Comparison of ENCODE assay signal across 29 cellular contexts in the genomic region with DNA sequence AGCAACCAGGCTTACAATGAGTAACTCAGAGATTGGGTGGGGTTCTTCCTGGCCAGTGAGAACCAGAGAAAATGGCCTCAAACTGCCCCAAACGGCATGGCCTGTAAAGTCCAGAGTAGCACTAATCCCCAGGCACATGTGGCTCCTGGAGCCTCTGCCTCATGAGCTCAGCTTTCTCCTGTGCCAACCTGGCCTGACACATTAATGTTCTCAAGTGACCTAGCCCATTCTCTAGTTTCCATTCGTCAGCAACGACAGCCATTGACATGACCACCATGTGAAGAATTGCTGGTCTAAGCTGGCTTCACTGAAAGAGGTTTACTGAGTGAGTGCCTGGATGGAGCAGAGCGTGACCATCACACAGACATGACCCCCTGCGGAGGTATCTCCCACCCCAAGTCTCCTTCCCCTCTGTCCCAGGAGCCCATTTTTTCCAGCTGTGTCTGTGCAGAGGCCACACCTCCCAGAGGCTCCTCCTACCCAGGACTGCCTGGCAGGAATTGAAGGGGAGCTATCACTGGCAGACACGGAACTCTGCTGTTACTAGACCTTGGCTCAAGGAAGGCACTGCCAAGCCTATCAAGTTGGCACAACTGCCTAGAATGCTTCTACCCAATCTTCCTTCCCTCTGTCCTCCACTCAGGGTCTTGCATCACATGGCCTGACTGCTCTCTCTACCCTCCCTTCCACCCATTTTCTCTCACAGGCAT. TPM values are rescaled to one million over a fixed set of nuclear protein-coding genes. Genes with fewer than 3 reads are reported as not detected.
DNase-seq lines count a peak whose midpoint lies in the region; ATAC-seq, FAIRE-seq and TF ChIP-seq lines count a peak whose summit lies in the region.
"Had no signal": no experiment of that assay in that cellular context is flagged by ENCODE, and none has a peak within 500 bp of the region (broad histone marks: within the 10 kb centered on the region; RNA-seq: fewer than 3 reads in every experiment).

No MANE protein-coding gene starts in this region.

- POLR2A ChIA-PET in H1 (lab: Charles Lee; ENCODE audit: partially characterized antibody): no interaction called here

- no peaks in the 10 kb centered on the region for H4K20me1 ChIP-seq in H1 (replicated peaks in 1 of 2; ENCODE audit: control insufficient read depth in 1 of 2, insufficient read depth in 2 of 2, low read length in 2 of 2)
- H4K20me1 ChIP-seq in neural progenitor cell (ENCODE audit: low read depth): no peaks in the 10 kb centered on the region

- peak overlapping the region; percentile 80 for H2BK20ac ChIP-seq in H1 (ENCODE audit: low read length)

- H3K36me3 ChIP-seq in H1 (ENCODE audit: control insufficient read depth in 2 of 4, insufficient read depth in 4 of 4, low read length in 3 of 4) (peaks cover 0 to 4% (median 0%) of the 10 kb centered on the region in 4 experiments; a peak in 1 of 8 replicates), neural progenitor cell (no peaks in the 10 kb centered on the region), skeletal muscle tissue (ENCODE audit: control insufficient read depth in 3 of 3, insufficient read depth in 3 of 3, low read length in 3 of 3) (no peaks in the 10 kb centered on the region), right lobe of liver (no peaks in the 10 kb centered on the region)
- H3K36me3 ChIP-seq: BE2C, Peyer's patch, SJCRH30 had no signal

- ATAC-seq in right lobe of liver: no peak
- no peak for ATAC-seq in HG02981 (IDR thresholded peaks at IDR 0.05; ENCODE audit: unreplicated experiment)
- ATAC-seq: HCT116 had no signal

- no peak overlapping the region for H3K14ac ChIP-seq in H1 (ENCODE audit: insufficient read length)

- H3K27me3 ChIP-seq in H1 (replicated peaks in 1 of 4; ENCODE audit: control insufficient read depth in 3 of 4, extremely low read depth in 1 of 4, insufficient read depth in 3 of 4, low read length in 3 of 4): no peaks in the 10 kb centered on the region
- H3K27me3 ChIP-seq in neural progenitor cell: no peaks in the 10 kb centered on the region
- no peaks in the 10 kb centered on the region for H3K27me3 ChIP-seq in skeletal muscle tissue (ENCODE audit: control insufficient read depth in 3 of 3, insufficient read depth in 3 of 3, low read length in 3 of 3)
- no peaks in the 10 kb centered on the region for H3K27me3 ChIP-seq in right lobe of liver
- H3K27me3 ChIP-seq: BE2C, Peyer's patch, SJCRH30 had no signal

- no peak for TF ChIP-seq EP300 in H1 (IDR thresholded peaks at IDR 0.05; ENCODE audit: borderline replicate concordance in 1 of 2, low read depth in 2 of 2, low read length in 2 of 2)

- H2BK12ac ChIP-seq in H1 (ENCODE audit: low read depth, low read length): peak overlapping the region; percentile 82; the same call in 1 of the 2 replicates

- H2BK120ac ChIP-seq in H1 (replicated peaks; ENCODE audit: low read depth, low read length): no peak overlapping the region

- peaks cover 2% of the 10 kb centered on the region for H3K36me3 Mint-ChIP-seq in neural progenitor cell
- H3K36me3 Mint-ChIP-seq: CD8-positive, alpha-beta memory T cell had no signal

- DNase-seq in activated effector memory CD4-positive, alpha-beta T cell treated with anti-CD3 and anti-CD28 coated beads, Interleukin-2, amount 50 U/mL, for 16 hours: peak; percentile 24
- DNase-seq in activated effector memory CD4-positive, alpha-beta T cell treated with Interleukin-2 at 50 U/mL for 16 hours: no peak
- no peak for DNase-seq in H1 (ENCODE audit: low read depth in 1 of 2, low spot score in 2 of 2)
- DNase-seq in neural progenitor cell (ENCODE audit: low spot score): no peak
- no peak for DNase-seq in right lobe of liver
- DNase-seq: 8988T; ACHN; BE2C; CD8-positive, alpha-beta memory T cell; DMS79 treated with DMSO at 0.1 percent for 48 hours; GF-D8; GOT3; NCI-H1092 treated with DMSO at 0.1 percent for 48 hours; NCI-H1436; NCI-H187; NCI-H2081 treated with DMSO at 0.1 percent for 48 hours; NCI-H2171; NCI-H226; NCI-H510A; NCI-H69; Peyer's patch; SJCRH30 had no signal

- peak overlapping the region; percentile 75 for H4K91ac ChIP-seq in H1 (replicated peaks; ENCODE audit: insufficient read length, low read length)

- CTCF ChIA-PET in H1 (lab: Charles Lee; ENCODE audit: partially characterized antibody): no interaction called here

- 0 out of 2 replicates have a peak overlapping the region, but pooled peaks have one; percentile 54 for H3K18ac ChIP-seq in H1 (ENCODE audit: extremely low read depth, low read length)

- H4K5ac ChIP-seq in H1 (ENCODE audit: insufficient read length, low read depth, low read length): no peak overlapping the region

- intact Hi-C loops in right lobe of liver (cut with DNase I): no loop called here

- 97% methylated on average over 6 of the region's 6 CpGs; no CpG with 5 or more reads in 1 of the 2 experiments for WGBS in H1 (ENCODE audit: extremely low coverage in 1 of 2, insufficient coverage in 1 of 2, insufficient read length in 1 of 2, insufficient replicate concordance in 2 of 2, low coverage in 1 of 2, low lambda C conversion rate in 2 of 2, missing lambda C conversion rate in 1 of 2), 2 experiments
- WGBS in right lobe of liver (ENCODE audit: insufficient coverage, low coverage, low lambda C conversion rate, missing lambda C conversion rate): 100% methylated on average over 1 of the region's 6 CpGs

- 0 out of 2 replicates have a peak overlapping the region, but pooled peaks have one; percentile 73 for H2BK15ac ChIP-seq in H1 (ENCODE audit: low read length)

- H3K27ac ChIP-seq in H1 (ENCODE audit: low read depth, low read length) (no peak overlapping the region), neural progenitor cell (no peak overlapping the region), skeletal muscle tissue (ENCODE audit: low read depth, low read length) (peak overlapping the region; percentile 45), right lobe of liver (no peak overlapping the region)
- H3K27ac ChIP-seq: HL-60, KMS-11, Peyer's patch, SJCRH30 had no signal

- no peak overlapping the region for H3K9ac ChIP-seq in H1 (replicated peaks in 1 of 4; ENCODE audit: extremely low read depth in 1 of 4, low read depth in 3 of 4, low read length in 3 of 4)
- H3K9ac ChIP-seq in neural progenitor cell: no peak overlapping the region
- peak overlapping the region in 1 of 3 donors; percentile 58 for H3K9ac ChIP-seq in skeletal muscle tissue (ENCODE audit: low read depth in 1 of 3, low read length in 3 of 3)
- H3K9ac ChIP-seq: KMS-11 had no signal

- peaks cover 11% of the 10 kb centered on the region for H3K27me3 Mint-ChIP-seq in neural progenitor cell (ENCODE audit: insufficient read depth, low read depth)

- no peaks in the 10 kb centered on the region for H3F3A ChIP-seq in neural progenitor cell (ENCODE audit: low read depth)

- TF ChIP-seq CTCF in H1 (IDR thresholded peaks at IDR 0.05; ENCODE audit: control extremely low read depth in 1 of 3, insufficient read depth in 1 of 3, low read depth in 1 of 3, low read length in 3 of 3) (no peak), neural progenitor cell (IDR thresholded peaks at IDR 0.05) (no peak), right lobe of liver (IDR thresholded peaks at IDR 0.05) (no peak)

- TF ChIP-seq POLR2A in H1 (IDR thresholded peaks at IDR 0.05; ENCODE audit: control extremely low read depth in 1 of 2, low read depth in 2 of 2, low read length in 2 of 2) (no peak), right lobe of liver (IDR thresholded peaks at IDR 0.05) (no peak)

- peak overlapping the region; percentile 47; the same call in 1 of the 2 replicates for H2AK5ac ChIP-seq in H1 (ENCODE audit: low read depth, low read length)

- H3K4ac ChIP-seq in H1 (replicated peaks; ENCODE audit: insufficient read length, low read depth, low read length): no peak overlapping the region

- peaks cover 22% of the 10 kb centered on the region for H3K9me3 Mint-ChIP-seq in neural progenitor cell

- H3K23me2 ChIP-seq in H1 (ENCODE audit: low read depth, low read length): no peaks in the 10 kb centered on the region; the same call in 1 of the 2 replicates

- H4K8ac ChIP-seq in H1 (ENCODE audit: extremely low read depth, insufficient read depth, low read length): no peak overlapping the region

- H3K9me3 ChIP-seq in H1 (ENCODE audit: insufficient read depth in 2 of 2, low read depth in 1 of 2, low read length in 1 of 2) (peaks cover 14 to 27% of the 10 kb centered on the region in 2 experiments), neural progenitor cell (ENCODE audit: low read depth) (no peaks in the 10 kb centered on the region), skeletal muscle tissue (ENCODE audit: control insufficient read depth in 3 of 3, low read length in 3 of 3) (peaks cover 0 to 11% (median 0%) of the 10 kb centered on the region in 3 donors), right lobe of liver (no peaks in the 10 kb centered on the region)
- H3K9me3 ChIP-seq: BE2C, Peyer's patch, SJCRH30 had no signal

- no peak for TF ChIP-seq RAD21 in H1 (IDR thresholded peaks at IDR 0.05 in 1 of 2, conservative IDR thresholded peaks at IDR 0.05 in 1 of 2; ENCODE audit: low read depth in 2 of 2, low read length in 2 of 2)

- FAIRE-seq in H1 (lab: Jason Lieb, UNC): no peak
- FAIRE-seq: GM12891 had no signal

- peaks cover 29% of the 10 kb centered on the region for H3K4me1 Mint-ChIP-seq in neural progenitor cell
- H3K4me1 Mint-ChIP-seq: CD8-positive, alpha-beta memory T cell had no signal

- no peak overlapping the region for H2AFZ ChIP-seq in H1 (ENCODE audit: low read length)
- H2AFZ ChIP-seq in neural progenitor cell (replicated peaks): no peak overlapping the region

- no peak overlapping the region for H3K23ac ChIP-seq in H1 (ENCODE audit: insufficient read length)

- H3K4me3 Mint-ChIP-seq in neural progenitor cell: no peak overlapping the region
- H3K4me3 Mint-ChIP-seq: CD14-positive monocyte; CD8-positive, alpha-beta memory T cell had no signal

- H3K79me2 ChIP-seq in H1 (ENCODE audit: control insufficient read depth in 1 of 2, insufficient read depth in 2 of 2, low read length in 2 of 2) (no peaks in the 10 kb centered on the region), neural progenitor cell (ENCODE audit: low read depth) (no peaks in the 10 kb centered on the region)

- H3K4me2 ChIP-seq in H1 (ENCODE audit: insufficient read depth in 1 of 2, low read depth in 2 of 2, low read length in 2 of 2) (no peak overlapping the region), neural progenitor cell (no peak overlapping the region)
- H3K4me2 ChIP-seq: KMS-11 had no signal

- H2BK5ac ChIP-seq in H1 (ENCODE audit: low read depth, low read length): peak overlapping the region; percentile 63; the same call in 1 of the 2 replicates

- H3K27ac Mint-ChIP-seq in neural progenitor cell: peak overlapping the region; percentile 25
- H3K27ac Mint-ChIP-seq: CD14-positive monocyte; CD8-positive, alpha-beta memory T cell had no signal

- H3K56ac ChIP-seq in H1 (replicated peaks; ENCODE audit: insufficient read length, low read depth, low read length): no peak overlapping the region

- no peaks in the 10 kb centered on the region for H3K79me1 ChIP-seq in H1 (ENCODE audit: low read depth, low read length)

- H3K4me1 ChIP-seq in H1 (replicated peaks in 1 of 4; ENCODE audit: control insufficient read depth in 3 of 4, insufficient read depth in 4 of 4, low read length in 3 of 4) (peaks cover 4 to 10% (median 8%) of the 10 kb centered on the region in 4 experiments; a peak in 5 of 7 replicates), neural progenitor cell (peaks cover 7% of the 10 kb centered on the region), skeletal muscle tissue (ENCODE audit: control insufficient read depth in 3 of 3, insufficient read depth in 3 of 3, low read length in 3 of 3) (peaks cover 22 to 45% (median 39%) of the 10 kb centered on the region in 3 donors), right lobe of liver (peaks cover 0 to 29% (median 5%) of the 10 kb centered on the region in 4 donors)
- H3K4me1 ChIP-seq: Peyer's patch, SJCRH30 had no signal

- no peak overlapping the region for H3K4me3 ChIP-seq in H1 (ENCODE audit: extremely low read depth in 1 of 4, insufficient read depth in 2 of 4, low read depth in 3 of 4, low read length in 4 of 4)
- H3K4me3 ChIP-seq in neural progenitor cell: no peak overlapping the region
- peak overlapping the region in 1 of 3 donors; percentile 31 for H3K4me3 ChIP-seq in skeletal muscle tissue (ENCODE audit: low read length in 3 of 3)
- H3K4me3 ChIP-seq in right lobe of liver: no peak overlapping the region
- H3K4me3 ChIP-seq: Peyer's patch, SJCRH30 had no signal

RNA-seq across cellular contexts. Expression of a gene that starts 59.0 kb away (rescaled TPM):
- 143 and 149 TPM in 2 replicates for total RNA-seq in H1 (2021; fragmentation: NEBNext Ultra II Directional; extraction: Animal tissue kit (Norgen Biotek cat#: 25700))
- 83.1 and 107 TPM in 2 replicates for polyA plus RNA-seq in H1 (2011; rRNA removed)
- polyA plus RNA-seq in H1 (2011; cell fraction: cytosol; rRNA removed): 127 TPM
- 58.0 TPM for polyA plus RNA-seq in H1 (2011; cell fraction: nucleus; rRNA removed)
- polyA plus RNA-seq in H1 (2012, experiment 1 of 2): 133 to 170 TPM (median 136 TPM) in 4 replicates
- 111 TPM for polyA plus RNA-seq in H1 (2012, experiment 2 of 2)
- polyA plus RNA-seq in H1 (2013, experiment 1 of 2): 117 TPM
- 117 TPM for polyA plus RNA-seq in H1 (2013, experiment 2 of 2)
- polyA minus RNA-seq in H1 (2011; rRNA and poly(A)+ RNA removed): 114 and 131 TPM in 2 replicates
- polyA minus RNA-seq in H1 (2011; cell fraction: cytosol; rRNA and poly(A)+ RNA removed): 68.5 TPM
- 60.4 TPM for polyA minus RNA-seq in H1 (2011; cell fraction: nucleus; rRNA and poly(A)+ RNA removed)
- total RNA-seq in neural progenitor cell (ENCODE audit: low replicate concordance) (144 and 175 TPM in 2 replicates), skeletal muscle tissue (41.8 TPM), right lobe of liver (10 to 100 TPM; 15.3 to 24.3 (median 19.2) TPM)
